8 cellular contexts compared by ENCODE assay signal in the genomic region with DNA sequence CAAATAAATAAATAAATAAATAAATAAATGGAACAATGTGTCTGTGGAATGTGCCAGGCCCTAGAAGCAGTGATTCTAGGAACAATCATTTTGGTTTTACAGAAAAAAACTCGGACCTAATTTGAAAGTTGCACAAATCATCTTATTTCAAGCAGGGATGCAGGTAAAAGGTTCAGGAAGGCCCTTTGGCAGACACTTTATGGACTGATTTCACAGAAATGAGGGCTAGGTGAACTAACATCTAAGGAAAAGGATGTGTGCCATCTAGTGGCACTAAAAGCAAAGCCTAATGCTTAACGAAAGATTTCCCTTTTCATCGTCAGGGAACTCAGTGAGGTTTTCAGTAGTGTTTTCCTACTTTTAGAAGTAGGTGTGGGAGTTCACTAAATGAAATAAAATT. TPM values are rescaled to one million over a fixed set of nuclear protein-coding genes. Genes with fewer than 3 reads are reported as not detected.
DNase-seq lines count a peak whose midpoint lies in the region; ATAC-seq, FAIRE-seq and TF ChIP-seq lines count a peak whose summit lies in the region.
"Not testable (repeated sequence)": the region's sequence is repeated elsewhere in the genome, so short reads cannot be mapped to it uniquely, and the experiment has no call there.

No MANE protein-coding gene starts in this region.

- intact Hi-C loops in K562 (cut with micrococcal nuclease); pancreas (cut with DNase I): not testable (repeated sequence)

- not testable (repeated sequence) for BruUV-seq in K562 (replicated peaks; lab: Mats Ljungman, UMichigan)

- H3K79me2 ChIP-seq in K562 (ENCODE audit: control insufficient read depth, insufficient read depth, low read length), result not testable (repeated sequence)

- peak; percentile 65 for FAIRE-seq in K562 (lab: Jason Lieb, UNC)
- FAIRE-seq in pancreas (lab: Jason Lieb, UNC), result peak; percentile 53

- H3K27me3 ChIP-seq in SJCRH30; K562 (ENCODE audit: control insufficient read depth in 2 of 2, insufficient read depth in 2 of 2, low read length in 2 of 2); pancreas: not testable (repeated sequence)

- TF ChIP-seq EP300 in K562 (IDR thresholded peaks at IDR 0.05; ENCODE audit: low read length), result not testable (repeated sequence)

- not testable (repeated sequence) for H3K9me3 ChIP-seq in SJCRH30 (replicated peaks); K562 (replicated peaks; ENCODE audit: control insufficient read depth, insufficient read depth, low read depth, low read length); pancreas

- not testable (repeated sequence) for H3K9ac ChIP-seq in K562 (ENCODE audit: insufficient read depth in 1 of 2, low read depth in 2 of 2, low read length in 2 of 2)

- not testable (repeated sequence) for H3K9me1 ChIP-seq in K562 (ENCODE audit: control insufficient read depth, insufficient read depth, low read length)

- TF ChIP-seq POLR2A in K562 (conservative IDR thresholded peaks at IDR 0.05), result not testable (repeated sequence)

- TF ChIP-seq CTCF in K562 (IDR thresholded peaks at IDR 0.05 in 2 of 3, conservative IDR thresholded peaks at IDR 0.05 in 1 of 3; ENCODE audit: insufficient read depth in 2 of 3, low read depth in 1 of 3, low read length in 3 of 3) (peak in 1 of 3 experiments; percentile 22; a peak in 2 of 6 replicates), fibroblast of mammary gland (conservative IDR thresholded peaks at IDR 0.05; ENCODE audit: control insufficient read depth, insufficient read depth, low read depth, low read length) (peak; percentile 18), pancreas (IDR thresholded peaks at IDR 0.05) (peak in 1 of 4 donors; percentile 19)

- POLR2A ChIA-PET in K562 (lab: Yijun Ruan, JAX), result not testable (repeated sequence)

- ATAC-seq in K562, result not testable (repeated sequence)
- ATAC-seq in pancreas, result peak; percentile 23 to 49 (median 42)

- not testable (repeated sequence) for H3K4me1 ChIP-seq in SJCRH30; K562 (replicated peaks in 1 of 2; ENCODE audit: control insufficient read depth in 2 of 2, insufficient read depth in 2 of 2, low read length in 2 of 2); pancreas

- 0% methylated on average over 1 of the region's 3 CpGs for WGBS in K562 (ENCODE audit: insufficient coverage, low coverage, missing lambda C conversion rate)
- WGBS in pancreas, 2 donors, result 0 to 3% methylated on average over 2 of the region's 3 CpGs

- in situ Hi-C loops in K562 (cut with MboI), result not testable (repeated sequence)

- H3K4me2 ChIP-seq in K562 (ENCODE audit: insufficient read depth, low read length), result not testable (repeated sequence)

- H3K4me3 ChIP-seq in SJCRH30; K562; fibroblast of mammary gland (ENCODE audit: control insufficient read depth, low read depth, low read length); pancreas: not testable (repeated sequence)

- peak; percentile 45 for DNase-seq in A172 (ENCODE audit: low spot score)
- DNase-seq in EH (ENCODE audit: low read depth), result peak; percentile 55
- DNase-seq in HT1080 (ENCODE audit: low read depth), result peak; percentile 41
- DNase-seq in SJCRH30, result peak; percentile 13 to 57
- DNase-seq in K562 (ENCODE audit: extremely low read depth in 1 of 4, low spot score in 3 of 4), result peak in 1 of 4 experiments; percentile 35
- DNase-seq in fibroblast of mammary gland (ENCODE audit: low read depth), result peak; percentile 63
- peak; percentile 56 for DNase-seq in kidney tubule cell (ENCODE audit: low spot score)
- not testable (repeated sequence) for DNase-seq in pancreas

- H3K36me3 ChIP-seq in SJCRH30; K562 (ENCODE audit: control insufficient read depth, insufficient read depth, low read length); pancreas: not testable (repeated sequence)

- not testable (repeated sequence) for H4K20me1 ChIP-seq in K562 (replicated peaks; ENCODE audit: control insufficient read depth, insufficient read depth, low read length)

- CTCF ChIA-PET in K562 (lab: Yijun Ruan, JAX; ENCODE audit: low intra/inter-chr PET ratio), result not testable (repeated sequence)

- not testable (repeated sequence) for H3K27ac ChIP-seq in SJCRH30; K562 (ENCODE audit: extremely low read depth, low read depth, low read length); pancreas

- TF ChIP-seq RAD21 in K562 (CRISPR knock-in tag; conservative IDR thresholded peaks at IDR 0.05 in 1 of 2, IDR thresholded peaks at IDR 0.05 in 1 of 2), result not testable (repeated sequence)

- not testable (repeated sequence) for H2AFZ ChIP-seq in K562 (ENCODE audit: low read depth, low read length)

RNA-seq across cellular contexts. Expression of a gene that starts 4.6 kb away (rescaled TPM):
- total RNA-seq in A172 (2014; rRNA removed; shearing (Covaris generic)), result 47.3 and 64.5 TPM in 2 replicates
- 51.2 and 52.1 TPM in 2 replicates for total RNA-seq in HT1080 (2014; rRNA removed; shearing (Covaris generic))
- polyA plus RNA-seq in HT1080 (2015; cell fraction: cytosol; rRNA removed), result 35.2 and 46.1 TPM in 2 replicates
- polyA plus RNA-seq in HT1080 (2015; cell fraction: nucleus; rRNA removed), result 43.1 and 54.8 TPM in 2 replicates
- 75.8 and 86.1 TPM in 2 replicates for total RNA-seq in SJCRH30 (2014; rRNA removed; shearing (Covaris generic))
- 13.8 and 84.9 TPM in 2 replicates for total RNA-seq in K562 (2011; cell fraction: chromatin; rRNA removed; ENCODE audit: low replicate concordance)
- total RNA-seq in K562 (2011; cell fraction: nucleolus; rRNA removed), result 10.0 and 17.0 TPM in 2 replicates
- total RNA-seq in K562 (2011; cell fraction: nucleoplasm; rRNA removed), result 27.4 and 31.5 TPM in 2 replicates
- 39.0 and 40.5 TPM in 2 replicates for total RNA-seq in K562 (2014; rRNA removed)
- total RNA-seq in K562 (2014; rRNA removed; fragmentation: Illumina TruSeq; extraction: Trizol), result 68.9 and 89.7 TPM in 2 replicates
- total RNA-seq in K562 (2015; rRNA removed; fragmentation: Illumina TruSeq; extraction: Trizol), result 61.1 and 61.5 TPM in 2 replicates
- total RNA-seq in K562 (2021), result 68.4 and 92.5 TPM in 2 replicates
- polyA plus RNA-seq in K562 (2011; rRNA removed), result 36.9 and 49.8 TPM in 2 replicates
- polyA plus RNA-seq in K562 (2011; cell fraction: cytosol; rRNA removed), result 7.7 and 14.0 TPM in 2 replicates
- polyA plus RNA-seq in K562 (2011; cell fraction: nucleus; rRNA removed), result 17.3 and 17.5 TPM in 2 replicates
- 31.7 and 61.7 TPM in 2 replicates for polyA plus RNA-seq in K562 (2012)
- 76.8 and 81.3 TPM in 2 replicates for polyA plus RNA-seq in K562 (2014; fragmentation: Illumina TruSeq; extraction: Trizol)
- polyA plus RNA-seq in K562 (2014; fragmentation: Nextera tagmentation; extraction: Ambion mirVana), result 10 to 100 TPM; 17.5 to 21.0 TPM
- polyA plus RNA-seq in K562 (2014; rRNA removed), result 50.2 and 66.6 TPM in 2 replicates
- polyA minus RNA-seq in K562 (2011; rRNA and poly(A)+ RNA removed), result 42.8 and 58.4 TPM in 2 replicates
- 20.0 and 23.5 TPM in 2 replicates for polyA minus RNA-seq in K562 (2011; cell fraction: cytosol; rRNA and poly(A)+ RNA removed)
- 16.2 and 27.1 TPM in 2 replicates for polyA minus RNA-seq in K562 (2011; cell fraction: nucleus; rRNA and poly(A)+ RNA removed)
- 1 to 10 TPM; 1.0 to 3.2 (median 3.1) TPM for total RNA-seq in pancreas
- polyA plus RNA-seq in pancreas, result 1 to 10 TPM in 1 of 2 donors, under 1 TPM in 1; 0.80 to 3.4 TPM

RNA-seq across cellular contexts. Expression of a gene that starts 17.5 kb away (rescaled TPM):
- total RNA-seq in A172 (2014; rRNA removed; shearing (Covaris generic)), result 0.50 and 1.0 TPM in 2 replicates
- total RNA-seq in HT1080 (2014; rRNA removed; shearing (Covaris generic)), result 0.33 and 0.80 TPM in 2 replicates
- polyA plus RNA-seq in HT1080 (2015; cell fraction: cytosol; rRNA removed), result 0.60 and 0.69 TPM in 2 replicates
- polyA plus RNA-seq in HT1080 (2015; cell fraction: nucleus; rRNA removed), result 5.2 and 7.2 TPM in 2 replicates
- 1.4 and 1.9 TPM in 2 replicates for total RNA-seq in SJCRH30 (2014; rRNA removed; shearing (Covaris generic))
- total RNA-seq in K562 (2011; cell fraction: chromatin; rRNA removed; ENCODE audit: low replicate concordance), result 1.8 and 2.2 TPM in 2 replicates
- 3.3 and 3.8 TPM in 2 replicates for total RNA-seq in K562 (2011; cell fraction: nucleolus; rRNA removed)
- 0.92 and 1.1 TPM in 2 replicates for total RNA-seq in K562 (2011; cell fraction: nucleoplasm; rRNA removed)
- 0.08 and 4.5 TPM in 2 replicates for total RNA-seq in K562 (2014; rRNA removed)
- total RNA-seq in K562 (2014; rRNA removed; fragmentation: Illumina TruSeq; extraction: Trizol), result 0.35 and 0.36 TPM in 2 replicates
- 0.23 and 0.25 TPM in 2 replicates for total RNA-seq in K562 (2015; rRNA removed; fragmentation: Illumina TruSeq; extraction: Trizol)
- 0.24 and 0.60 TPM in 2 replicates for total RNA-seq in K562 (2021)
- 0.17 and 0.37 TPM in 2 replicates for polyA plus RNA-seq in K562 (2011; rRNA removed)
- 0.01 and 0.10 TPM in 2 replicates for polyA plus RNA-seq in K562 (2011; cell fraction: cytosol; rRNA removed)
- polyA plus RNA-seq in K562 (2011; cell fraction: nucleus; rRNA removed), result 0.57 and 2.5 TPM in 2 replicates
- polyA plus RNA-seq in K562 (2012), result 1.1 and 1.6 TPM in 2 replicates
- 0.24 and 0.26 TPM in 2 replicates for polyA plus RNA-seq in K562 (2014; fragmentation: Illumina TruSeq; extraction: Trizol)
- polyA plus RNA-seq in K562 (2014; fragmentation: Nextera tagmentation; extraction: Ambion mirVana), result under 1 TPM; 0.01 to 0.04 TPM
- polyA plus RNA-seq in K562 (2014; rRNA removed), result 0.12 and 0.17 TPM in 2 replicates
- 0.07 and 0.36 TPM in 2 replicates for polyA minus RNA-seq in K562 (2011; rRNA and poly(A)+ RNA removed)
- not detected in 2 replicates for polyA minus RNA-seq in K562 (2011; cell fraction: cytosol; rRNA and poly(A)+ RNA removed)
- polyA minus RNA-seq in K562 (2011; cell fraction: nucleus; rRNA and poly(A)+ RNA removed), result 0.13 and 0.89 TPM in 2 replicates
- total RNA-seq in pancreas, result 10 to 100 TPM; 15.9 to 31.1 (median 21.4) TPM
- polyA plus RNA-seq in pancreas, result 10 to 100 TPM; 18.0 to 18.6 TPM

RNA-seq across cellular contexts. Expression of a gene that starts 30.8 kb away (rescaled TPM):
- 0.76 and 3.9 TPM in 2 replicates for total RNA-seq in A172 (2014; rRNA removed; shearing (Covaris generic))
- total RNA-seq in HT1080 (2014; rRNA removed; shearing (Covaris generic)), result 36.1 and 46.9 TPM in 2 replicates
- polyA plus RNA-seq in HT1080 (2015; cell fraction: cytosol; rRNA removed), result 41.7 and 44.5 TPM in 2 replicates
- polyA plus RNA-seq in HT1080 (2015; cell fraction: nucleus; rRNA removed), result 26.8 and 32.6 TPM in 2 replicates
- 0.36 and 0.41 TPM in 2 replicates for total RNA-seq in SJCRH30 (2014; rRNA removed; shearing (Covaris generic))
- total RNA-seq in K562 (2011; cell fraction: chromatin; rRNA removed; ENCODE audit: low replicate concordance), result 0.69 TPM in 1 of 2 replicates, not detected in the other
- total RNA-seq in K562 (2011; cell fraction: nucleolus; rRNA removed), result not detected in 2 replicates
- total RNA-seq in K562 (2011; cell fraction: nucleoplasm; rRNA removed), result not detected in 2 replicates
- total RNA-seq in K562 (2014; rRNA removed), result not detected in 2 replicates
- 0.33 TPM in 1 of 2 replicates, not detected in the other for total RNA-seq in K562 (2014; rRNA removed; fragmentation: Illumina TruSeq; extraction: Trizol)
- 0.19 and 0.76 TPM in 2 replicates for total RNA-seq in K562 (2015; rRNA removed; fragmentation: Illumina TruSeq; extraction: Trizol)
- total RNA-seq in K562 (2021), result 0.31 and 0.33 TPM in 2 replicates
- polyA plus RNA-seq in K562 (2011; rRNA removed), result 0.09 and 0.25 TPM in 2 replicates
- polyA plus RNA-seq in K562 (2011; cell fraction: cytosol; rRNA removed), result not detected in 2 replicates
- polyA plus RNA-seq in K562 (2011; cell fraction: nucleus; rRNA removed), result 0.22 and 0.24 TPM in 2 replicates
- polyA plus RNA-seq in K562 (2012), result 0.14 and 0.25 TPM in 2 replicates
- not detected in 2 replicates for polyA plus RNA-seq in K562 (2014; fragmentation: Illumina TruSeq; extraction: Trizol)
- under 1 TPM; 0.06 to 0.10 TPM for polyA plus RNA-seq in K562 (2014; fragmentation: Nextera tagmentation; extraction: Ambion mirVana)
- polyA plus RNA-seq in K562 (2014; rRNA removed), result 0.28 TPM in 1 of 2 replicates, not detected in the other
- not detected in 2 replicates for polyA minus RNA-seq in K562 (2011; rRNA and poly(A)+ RNA removed)
- polyA minus RNA-seq in K562 (2011; cell fraction: cytosol; rRNA and poly(A)+ RNA removed), result not detected in 2 replicates
- polyA minus RNA-seq in K562 (2011; cell fraction: nucleus; rRNA and poly(A)+ RNA removed), result 0.78 TPM in 1 of 2 replicates, not detected in the other
- total RNA-seq in pancreas, result 100 to 1,000 TPM in 1 of 6 donors, 10 to 100 TPM in 5; 13.6 to 110 (median 59.2) TPM
- 100 to 1,000 TPM; 290 to 879 TPM for polyA plus RNA-seq in pancreas
